ENCODE assay signal across 9 cellular contexts in genomic region chr2:144834954-144835633, GRCh38.
DNase-seq lines count a peak whose midpoint lies in the region; ATAC-seq, FAIRE-seq and TF ChIP-seq lines count a peak whose summit lies in the region.
"Had no signal": no experiment of that assay in that cellular context is flagged by ENCODE, and none has a peak within 500 bp of the region (broad histone marks: within the 10 kb centered on the region; RNA-seq: fewer than 3 reads in every experiment).

No MANE protein-coding gene starts in this region.

- no peak for TF ChIP-seq POLR2A in H54 (IDR thresholded peaks at IDR 0.05; ENCODE audit: low read depth, low read length)
- TF ChIP-seq POLR2A in testis (IDR thresholded peaks at IDR 0.05) = no peak

- no peak overlapping the region for H3K4me3 ChIP-seq in testis

- 29 to 35% methylated on average over 5 of the region's 5 CpGs for WGBS in testis, 2 donors

- ATAC-seq in left ventricle myocardium superior (peak; percentile 85), GM21360 (IDR thresholded peaks at IDR 0.05; ENCODE audit: unreplicated experiment) (no peak), GM21423 (IDR thresholded peaks at IDR 0.05; ENCODE audit: unreplicated experiment) (no peak)

- intact Hi-C loops in left ventricle myocardium superior (cut with micrococcal nuclease) = no loop called here
- intact Hi-C loops in testis (cut with DNase I; ENCODE audit: low total_unique reads) = no loop called here

- DNase-seq in H54 (ENCODE audit: insufficient read length, low spot score) = no peak
- peak; percentile 80 for DNase-seq in amniotic epithelial cell (ENCODE audit: low read depth)
- peak; percentile 36 for DNase-seq in left ventricle myocardium superior
- peak; percentile 58 for DNase-seq in testis
- no peak for DNase-seq in HuH-7 (ENCODE audit: low spot score)
- no peak for DNase-seq in iPS-NIHi7 (ENCODE audit: extremely low spot score)
- DNase-seq: NCI-H510A treated with DMSO at 0.1 percent for 48 hours had no signal

- FAIRE-seq in H54 (lab: Jason Lieb, UNC) = peak; percentile 41

- no peaks in the 10 kb centered on the region for H3K36me3 ChIP-seq in testis (ENCODE audit: low read depth, missing control alignments)

- no peaks in the 10 kb centered on the region for H3K9me3 ChIP-seq in testis

- H3K4me1 ChIP-seq in testis = peaks cover 3% of the 10 kb centered on the region

- no peaks in the 10 kb centered on the region for H3K27me3 ChIP-seq in testis

- TF ChIP-seq CTCF in testis (IDR thresholded peaks at IDR 0.05) = no peak

- H3K27ac ChIP-seq in testis = no peak overlapping the region

Comparison
In these comparisons a context has a peak if more than half of its experiments do, and no peak if none do; other contexts are left out.
1. DNase-seq: peak in amniotic epithelial cell (single experiment), left ventricle myocardium superior (single experiment) and testis (single experiment); none in H54 (single experiment), HuH-7 (single experiment) and iPS-NIHi7 (single experiment).